28 cellular contexts compared by ENCODE assay signal in genomic region chr7:21730399-21730798, GRCh38.
"Had no signal": no experiment of that assay in that cellular context is flagged by ENCODE, and none has a peak within 500 bp of the region (broad histone marks: within the 10 kb centered on the region; RNA-seq: fewer than 3 reads in every experiment).

No MANE protein-coding gene starts in this region.

- H3K9me3 ChIP-seq: colonic mucosa, esophagus muscularis mucosa, esophagus squamous epithelium, gastrocnemius medialis, gastroesophageal sphincter, heart left ventricle, heart right ventricle had no signal

- FAIRE-seq: colon, endometrium, endothelial cell of umbilical vein, frontal cortex had no signal

- H3K27me3 ChIP-seq: colonic mucosa, dorsolateral prefrontal cortex, esophagus muscularis mucosa, esophagus squamous epithelium, foreskin keratinocyte, gastrocnemius medialis, gastroesophageal sphincter, heart left ventricle, heart right ventricle had no signal

- H3K4me3 ChIP-seq: colonic mucosa, coronary artery, dorsolateral prefrontal cortex, esophagus muscularis mucosa, esophagus squamous epithelium, gastrocnemius medialis, gastroesophageal sphincter, heart left ventricle, heart right ventricle had no signal

- ATAC-seq: effector memory CD8-positive, alpha-beta T cell; esophagus mucosa; foreskin keratinocyte; gastrocnemius medialis; gastroesophageal sphincter; heart left ventricle; heart right ventricle had no signal

- H3K27ac ChIP-seq: colonic mucosa, coronary artery, dorsolateral prefrontal cortex, epithelial cell of prostate, esophagus muscularis mucosa, esophagus squamous epithelium, foreskin keratinocyte, gastrocnemius medialis, gastroesophageal sphincter, heart left ventricle, heart right ventricle had no signal

- H3K4me1 ChIP-seq: colonic mucosa, esophagus muscularis mucosa, esophagus squamous epithelium, foreskin keratinocyte, gastrocnemius medialis, gastroesophageal sphincter, heart left ventricle, heart right ventricle had no signal

- H3K36me3 ChIP-seq: colonic mucosa, esophagus muscularis mucosa, esophagus squamous epithelium, gastrocnemius medialis, gastroesophageal sphincter, heart left ventricle, heart right ventricle had no signal

- DNase-seq: colonic mucosa; cortex of kidney; dermis blood vessel endothelial cell; dorsolateral prefrontal cortex; effector CD4-positive, alpha-beta T cell; effector CD8-positive, alpha-beta T cell; effector memory CD4-positive, alpha-beta T cell; effector memory CD8-positive, alpha-beta T cell; endodermal cell; erythroblast; esophagus squamous epithelium; foreskin fibroblast; foreskin keratinocyte; foreskin melanocyte; gastrocnemius medialis; glutamatergic neuron; head of caudate nucleus; heart left ventricle; heart right ventricle had no signal
